ENCODE assay signal across 8 cellular contexts in the genomic region with DNA sequence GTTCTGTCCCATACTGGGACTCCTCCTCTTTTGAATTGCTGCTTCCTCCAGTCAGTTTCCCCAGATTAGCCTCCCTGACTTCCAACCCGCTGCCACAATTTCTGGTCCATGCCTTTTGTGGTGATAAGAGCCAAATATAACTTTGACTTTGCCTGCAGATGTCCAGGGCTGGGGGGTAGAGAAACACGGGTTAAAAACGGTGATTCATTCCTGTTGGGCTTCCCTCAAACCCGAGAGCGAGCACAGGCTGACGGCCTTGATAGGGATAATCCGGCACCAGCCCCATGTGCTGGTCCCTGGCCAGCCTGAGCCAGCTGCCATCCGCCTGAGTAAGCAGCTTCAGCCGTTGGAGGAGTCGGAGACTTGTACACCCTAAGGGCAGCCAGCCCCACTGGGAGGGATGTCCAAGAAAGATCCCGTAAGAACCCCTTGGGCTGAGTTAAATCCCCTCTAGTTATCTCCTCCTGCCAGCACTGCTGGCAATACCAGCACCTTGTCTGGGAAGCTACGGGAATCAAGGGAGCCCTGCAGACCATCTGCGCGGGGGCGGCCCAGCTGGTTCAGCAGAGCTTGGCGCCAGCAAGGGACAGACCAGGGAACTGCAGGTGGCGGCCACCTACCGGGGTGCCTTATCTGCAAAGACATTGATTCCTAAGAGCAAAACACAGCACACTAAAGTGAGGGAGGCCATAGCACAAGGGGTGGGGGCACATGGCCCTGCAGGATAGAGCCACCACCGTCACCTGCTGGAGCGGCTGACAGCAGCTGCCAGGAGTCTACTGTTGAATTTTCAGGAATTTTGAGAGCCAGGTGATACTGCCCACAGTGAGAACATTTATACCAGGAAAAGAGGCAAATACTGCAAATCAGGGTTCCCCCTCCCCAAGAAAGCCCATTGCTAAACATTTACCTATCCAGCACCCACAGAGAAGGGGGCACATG. TPM values are rescaled to one million over a fixed set of nuclear protein-coding genes. Genes with fewer than 3 reads are reported as not detected.
DNase-seq lines count a peak whose midpoint lies in the region; ATAC-seq and TF ChIP-seq lines count a peak whose summit lies in the region.

No MANE protein-coding gene starts in this region.

- peaks cover 9% of the 10 kb centered on the region for H3K27me3 Mint-ChIP-seq in activated CD4-positive, alpha-beta T cell treated with anti-CD3 and anti-CD28 coated beads for 36 hours
- H3K27me3 Mint-ChIP-seq in activated naive CD8-positive, alpha-beta T cell treated with anti-CD3 and anti-CD28 coated beads for 36 hours = peaks cover 7% of the 10 kb centered on the region

- H3K4me3 Mint-ChIP-seq in activated CD4-positive, alpha-beta T cell treated with anti-CD3 and anti-CD28 coated beads for 36 hours = no peak overlapping the region
- H3K4me3 Mint-ChIP-seq in activated naive CD8-positive, alpha-beta T cell treated with anti-CD3 and anti-CD28 coated beads for 36 hours = no peak overlapping the region

- peaks cover 4% of the 10 kb centered on the region for H3K4me1 Mint-ChIP-seq in activated CD4-positive, alpha-beta T cell treated with anti-CD3 and anti-CD28 coated beads for 36 hours
- H3K4me1 Mint-ChIP-seq in activated naive CD8-positive, alpha-beta T cell treated with anti-CD3 and anti-CD28 coated beads for 36 hours = peaks cover 14% of the 10 kb centered on the region

- H3K36me3 ChIP-seq in heart left ventricle = peaks cover 0 to 21% (median 0%) of the 10 kb centered on the region in 9 donors

- 10 to 18% (median 12%) methylated on average over 16 to 20 of the region's 20 CpGs for WGBS in heart left ventricle, 4 donors

- no peak for TF ChIP-seq POLR2A in heart left ventricle (IDR thresholded peaks at IDR 0.05)

- intact Hi-C loops in activated CD4-positive, alpha-beta T cell treated with anti-CD3 and anti-CD28 coated beads for 36 hours (cut with DNase I, micrococcal nuclease) = no loop called here
- intact Hi-C loops in heart left ventricle (cut with DNase I) (loop anchor here in 6 of 10 donors (5.0 kb wide), 3 partner anchors 33 to 108 kb away; no protein-coding TSS in a partner anchor), posterior vena cava (cut with DNase I) (no loop called here)

- H3K36me3 Mint-ChIP-seq in activated CD4-positive, alpha-beta T cell treated with anti-CD3 and anti-CD28 coated beads for 36 hours (ENCODE audit: low read depth) = no peaks in the 10 kb centered on the region
- no peaks in the 10 kb centered on the region for H3K36me3 Mint-ChIP-seq in activated naive CD8-positive, alpha-beta T cell treated with anti-CD3 and anti-CD28 coated beads for 36 hours

- H3K4me3 ChIP-seq in heart left ventricle = peak overlapping the region in 1 of 12 donors; percentile 6

- TF ChIP-seq CTCF in heart left ventricle (IDR thresholded peaks at IDR 0.05) = peak in 9 of 12 donors; percentile 7 to 52 (median 30)

- CTCF ChIA-PET in activated CD4-positive, alpha-beta T cell treated with anti-CD3 and anti-CD28 coated beads for 36 hours (lab: Charles Lee) = interaction anchor here (0.8 kb wide), 1 partner anchor 31 kb away, joined by 3 read pairs; no protein-coding TSS in a partner anchor

- H3K27ac ChIP-seq in heart left ventricle = peak overlapping the region in 11 of 12 donors; percentile 26 to 93 (median 67)

- ATAC-seq in activated CD4-positive, alpha-beta T cell treated with anti-CD3 and anti-CD28 coated beads for 36 hours = no peak
- peak; percentile 78 to 92 (median 89) for ATAC-seq in heart left ventricle
- no peak for ATAC-seq in GM21717 (IDR thresholded peaks at IDR 0.05; ENCODE audit: unreplicated experiment)

- POLR2A ChIA-PET in activated CD4-positive, alpha-beta T cell treated with anti-CD3 and anti-CD28 coated beads for 36 hours (lab: Charles Lee) = no interaction called here

- H3K27ac Mint-ChIP-seq in activated CD4-positive, alpha-beta T cell treated with anti-CD3 and anti-CD28 coated beads for 36 hours = no peak overlapping the region
- H3K27ac Mint-ChIP-seq in activated naive CD8-positive, alpha-beta T cell treated with anti-CD3 and anti-CD28 coated beads for 36 hours = no peak overlapping the region

- peaks cover 0 to 5% (median 0%) of the 10 kb centered on the region in 9 donors for H3K27me3 ChIP-seq in heart left ventricle

- H3K4me1 ChIP-seq in heart left ventricle = peaks cover 4 to 49% (median 29%) of the 10 kb centered on the region in 12 donors

- peak; percentile 52 for DNase-seq in activated CD4-positive, alpha-beta T cell treated with anti-CD3 and anti-CD28 coated beads for 36 hours
- no peak for DNase-seq in activated CD4-positive, alpha-beta T cell treated with anti-CD3 and anti-CD28 coated beads for 4 hours
- DNase-seq in NCI-H1105 treated with DMSO at 0.1 percent for 48 hours (lab: John Stamatoyannopoulos, UW) (peak; percentile 31), heart left ventricle (peak; percentile 72 to 90 (median 86)), posterior vena cava (ENCODE audit: low spot score) (peak; percentile 95)
- peak; percentile 21 for DNase-seq in activated naive CD8-positive, alpha-beta T cell treated with anti-CD3 and anti-CD28 coated beads for 36 hours
- DNase-seq in stimulated activated CD8-positive, alpha-beta memory T cell treated with anti-CD3 and anti-CD28 coated beads, Interleukin-4, amount 100 ng/mL, for 48 hours = no peak

- no peaks in the 10 kb centered on the region for H3K9me3 Mint-ChIP-seq in activated CD4-positive, alpha-beta T cell treated with anti-CD3 and anti-CD28 coated beads for 36 hours (ENCODE audit: low read depth)
- no peaks in the 10 kb centered on the region for H3K9me3 Mint-ChIP-seq in activated naive CD8-positive, alpha-beta T cell treated with anti-CD3 and anti-CD28 coated beads for 36 hours

- no peaks in the 10 kb centered on the region for H3K9me3 ChIP-seq in heart left ventricle

RNA-seq across cellular contexts. Expression of a gene that starts 18.1 kb away (rescaled TPM):
- not detected for total RNA-seq in activated CD4-positive, alpha-beta T cell treated with anti-CD3 and anti-CD28 coated beads for 36 hours
- not detected for total RNA-seq in activated naive CD8-positive, alpha-beta T cell treated with anti-CD3 and anti-CD28 coated beads for 36 hours
- total RNA-seq in heart left ventricle (10 to 100 TPM in 8 of 9 donors, 1 to 10 TPM in 1; 9.0 to 46.9 (median 18.8) TPM), posterior vena cava (100 to 1,000 TPM in 1 of 2 donors, 10 to 100 TPM in 1; 90.4 to 134 TPM)
- polyA plus RNA-seq in heart left ventricle = 10 to 100 TPM in 1 of 2 donors, 1 to 10 TPM in 1; 8.5 to 13.9 TPM

RNA-seq across cellular contexts. Expression of a gene that starts 46.8 kb away (rescaled TPM):
- total RNA-seq in activated CD4-positive, alpha-beta T cell treated with anti-CD3 and anti-CD28 coated beads for 36 hours = 1 to 10 TPM; 2.2 to 2.4 TPM
- total RNA-seq in activated naive CD8-positive, alpha-beta T cell treated with anti-CD3 and anti-CD28 coated beads for 36 hours = 1 to 10 TPM; 2.6 to 3.3 TPM
- total RNA-seq in heart left ventricle (10 to 100 TPM in 6 of 9 donors, 1 to 10 TPM in 3; 8.3 to 20.9 (median 11.6) TPM), posterior vena cava (10 to 100 TPM; 23.8 to 30.9 TPM)
- polyA plus RNA-seq in heart left ventricle = 1 to 10 TPM; 7.7 to 9.2 TPM

RNA-seq across cellular contexts. Expression of a gene that starts 54.5 kb away (rescaled TPM):
- total RNA-seq in activated CD4-positive, alpha-beta T cell treated with anti-CD3 and anti-CD28 coated beads for 36 hours = 10 to 100 TPM; 80.3 to 87.5 TPM
- total RNA-seq in activated naive CD8-positive, alpha-beta T cell treated with anti-CD3 and anti-CD28 coated beads for 36 hours = 100 to 1,000 TPM; 132 to 134 TPM
- total RNA-seq in heart left ventricle (100 to 1,000 TPM in 2 of 9 donors, 10 to 100 TPM in 7; 37.1 to 151 (median 44.5) TPM), posterior vena cava (10 to 100 TPM; 29.0 to 34.1 TPM)
- polyA plus RNA-seq in heart left ventricle = 10 to 100 TPM; 38.4 to 88.1 TPM

Comparison
In these comparisons a context has a peak if more than half of its experiments do, and no peak if none do; other contexts are left out.
1. DNase-seq: peak in activated CD4-positive, alpha-beta T cell treated with anti-CD3 and anti-CD28 coated beads for 36 hours (single experiment), NCI-H1105 treated with DMSO at 0.1 percent for 48 hours (single experiment), activated naive CD8-positive, alpha-beta T cell treated with anti-CD3 and anti-CD28 coated beads for 36 hours (single experiment), heart left ventricle (5 of 5) and posterior vena cava (single experiment); none in activated CD4-positive, alpha-beta T cell treated with anti-CD3 and anti-CD28 coated beads for 4 hours (0 of 2) and stimulated activated CD8-positive, alpha-beta memory T cell treated with anti-CD3 and anti-CD28 coated beads, Interleukin-4, amount 100 ng/mL, for 48 hours (single experiment).
2. ATAC-seq: peak in heart left ventricle (4 of 4); none in activated CD4-positive, alpha-beta T cell treated with anti-CD3 and anti-CD28 coated beads for 36 hours (single experiment) and GM21717 (single experiment).
3. RNA of a gene that starts 18.1 kb away (total RNA-seq): 90.4 to 134 TPM in posterior vena cava and 9.0 to 46.9 TPM in heart left ventricle; not detected in activated CD4-positive, alpha-beta T cell treated with anti-CD3 and anti-CD28 coated beads for 36 hours and not detected in activated naive CD8-positive, alpha-beta T cell treated with anti-CD3 and anti-CD28 coated beads for 36 hours; every median in the first group is over 4 times any median in the second.
4. intact Hi-C loops: an anchor here in heart left ventricle (5.0 kb wide); none called in activated CD4-positive, alpha-beta T cell treated with anti-CD3 and anti-CD28 coated beads for 36 hours and posterior vena cava.